Comparison of ENCODE assay signal across 1 cellular context in the genomic region with DNA sequence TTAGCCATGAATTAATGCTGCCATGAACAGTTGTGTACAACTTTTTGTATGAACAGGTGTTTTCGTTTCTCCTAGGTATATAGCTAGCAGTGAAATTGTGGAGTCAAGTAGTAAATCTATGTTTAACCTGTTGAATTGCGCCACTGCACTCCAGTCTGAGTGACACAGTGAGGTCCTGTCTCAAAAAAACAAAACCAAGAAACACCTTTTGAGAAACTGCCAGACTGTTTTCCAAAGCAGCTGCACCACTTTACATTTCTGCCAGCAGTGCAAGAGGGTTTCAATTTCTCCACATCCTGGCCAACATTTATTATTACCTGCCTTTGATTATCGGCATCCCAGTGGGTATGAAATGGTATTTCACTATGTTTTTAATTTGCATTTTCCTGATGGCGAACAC.
TF ChIP-seq lines count a peak whose summit lies in the region.

No MANE protein-coding gene starts in this region.

TF ChIP-seq in WTC11, 78 proteins besides CTCF, POLR2A, EP300 and RAD21 (continued from another document):
- TF ChIP-seq ATF2 (CRISPR knock-in tag; IDR thresholded peaks at IDR 0.05; ENCODE audit: borderline replicate concordance, low read depth), result no peak
- TF ChIP-seq E2F4 (CRISPR knock-in tag; IDR thresholded peaks at IDR 0.05; ENCODE audit: borderline replicate concordance, low read depth), result no peak
- no peak for TF ChIP-seq ZNF138 (CRISPR knock-in tag; conservative IDR thresholded peaks at IDR 0.05)
- TF ChIP-seq FOXP1 (CRISPR knock-in tag; IDR thresholded peaks at IDR 0.05; ENCODE audit: borderline replicate concordance), result no peak
- TF ChIP-seq, protein P1, sequence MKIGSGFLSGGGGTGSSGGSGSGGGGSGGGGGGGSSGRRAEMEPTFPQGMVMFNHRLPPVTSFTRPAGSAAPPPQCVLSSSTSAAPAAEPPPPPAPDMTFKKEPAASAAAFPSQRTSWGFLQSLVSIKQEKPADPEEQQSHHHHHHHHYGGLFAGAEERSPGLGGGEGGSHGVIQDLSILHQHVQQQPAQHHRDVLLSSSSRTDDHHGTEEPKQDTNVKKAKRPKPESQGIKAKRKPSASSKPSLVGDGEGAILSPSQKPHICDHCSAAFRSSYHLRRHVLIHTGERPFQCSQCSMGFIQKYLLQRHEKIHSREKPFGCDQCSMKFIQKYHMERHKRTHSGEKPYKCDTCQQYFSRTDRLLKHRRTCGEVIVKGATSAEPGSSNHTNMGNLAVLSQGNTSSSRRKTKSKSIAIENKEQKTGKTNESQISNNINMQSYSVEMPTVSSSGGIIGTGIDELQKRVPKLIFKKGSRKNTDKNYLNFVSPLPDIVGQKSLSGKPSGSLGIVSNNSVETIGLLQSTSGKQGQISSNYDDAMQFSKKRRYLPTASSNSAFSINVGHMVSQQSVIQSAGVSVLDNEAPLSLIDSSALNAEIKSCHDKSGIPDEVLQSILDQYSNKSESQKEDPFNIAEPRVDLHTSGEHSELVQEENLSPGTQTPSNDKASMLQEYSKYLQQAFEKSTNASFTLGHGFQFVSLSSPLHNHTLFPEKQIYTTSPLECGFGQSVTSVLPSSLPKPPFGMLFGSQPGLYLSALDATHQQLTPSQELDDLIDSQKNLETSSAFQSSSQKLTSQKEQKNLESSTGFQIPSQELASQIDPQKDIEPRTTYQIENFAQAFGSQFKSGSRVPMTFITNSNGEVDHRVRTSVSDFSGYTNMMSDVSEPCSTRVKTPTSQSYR (CRISPR knock-in tag; IDR thresholded peaks at IDR 0.05), result no peak
- TF ChIP-seq, protein P2, sequence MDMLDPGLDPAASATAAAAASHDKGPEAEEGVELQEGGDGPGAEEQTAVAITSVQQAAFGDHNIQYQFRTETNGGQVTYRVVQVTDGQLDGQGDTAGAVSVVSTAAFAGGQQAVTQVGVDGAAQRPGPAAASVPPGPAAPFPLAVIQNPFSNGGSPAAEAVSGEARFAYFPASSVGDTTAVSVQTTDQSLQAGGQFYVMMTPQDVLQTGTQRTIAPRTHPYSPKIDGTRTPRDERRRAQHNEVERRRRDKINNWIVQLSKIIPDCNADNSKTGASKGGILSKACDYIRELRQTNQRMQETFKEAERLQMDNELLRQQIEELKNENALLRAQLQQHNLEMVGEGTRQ (CRISPR knock-in tag; IDR thresholded peaks at IDR 0.05), result no peak
- TF ChIP-seq SOX15 (CRISPR knock-in tag; IDR thresholded peaks at IDR 0.05), result no peak
- TF ChIP-seq IRF2 (CRISPR knock-in tag; IDR thresholded peaks at IDR 0.05; ENCODE audit: borderline replicate concordance, low read depth), result no peak
- TF ChIP-seq FOXP4 (CRISPR knock-in tag; IDR thresholded peaks at IDR 0.05), result no peak
- no peak for TF ChIP-seq HMGA2 (CRISPR knock-in tag; IDR thresholded peaks at IDR 0.05)
- TF ChIP-seq NR1H2 (CRISPR knock-in tag; IDR thresholded peaks at IDR 0.05), result no peak
- TF ChIP-seq, protein P3, sequence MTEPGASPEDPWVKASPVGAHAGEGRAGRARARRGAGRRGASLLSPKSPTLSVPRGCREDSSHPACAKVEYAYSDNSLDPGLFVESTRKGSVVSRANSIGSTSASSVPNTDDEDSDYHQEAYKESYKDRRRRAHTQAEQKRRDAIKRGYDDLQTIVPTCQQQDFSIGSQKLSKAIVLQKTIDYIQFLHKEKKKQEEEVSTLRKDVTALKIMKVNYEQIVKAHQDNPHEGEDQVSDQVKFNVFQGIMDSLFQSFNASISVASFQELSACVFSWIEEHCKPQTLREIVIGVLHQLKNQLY (CRISPR knock-in tag; IDR thresholded peaks at IDR 0.05), result no peak
- no peak for TF ChIP-seq RORB (CRISPR knock-in tag; IDR thresholded peaks at IDR 0.05)
- TF ChIP-seq ZNF416 (CRISPR knock-in tag; IDR thresholded peaks at IDR 0.05), result no peak
- no peak for TF ChIP-seq ELF4 (CRISPR knock-in tag; IDR thresholded peaks at IDR 0.05; ENCODE audit: low read depth)
- TF ChIP-seq, protein P4, sequence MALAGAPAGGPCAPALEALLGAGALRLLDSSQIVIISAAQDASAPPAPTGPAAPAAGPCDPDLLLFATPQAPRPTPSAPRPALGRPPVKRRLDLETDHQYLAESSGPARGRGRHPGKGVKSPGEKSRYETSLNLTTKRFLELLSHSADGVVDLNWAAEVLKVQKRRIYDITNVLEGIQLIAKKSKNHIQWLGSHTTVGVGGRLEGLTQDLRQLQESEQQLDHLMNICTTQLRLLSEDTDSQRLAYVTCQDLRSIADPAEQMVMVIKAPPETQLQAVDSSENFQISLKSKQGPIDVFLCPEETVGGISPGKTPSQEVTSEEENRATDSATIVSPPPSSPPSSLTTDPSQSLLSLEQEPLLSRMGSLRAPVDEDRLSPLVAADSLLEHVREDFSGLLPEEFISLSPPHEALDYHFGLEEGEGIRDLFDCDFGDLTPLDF (CRISPR knock-in tag; IDR thresholded peaks at IDR 0.05), result no peak
